11 cellular contexts compared by ENCODE assay signal in genomic region chr19:39558623-39559117, GRCh38. TPM values are rescaled to one million over a fixed set of nuclear protein-coding genes. Genes with fewer than 3 reads are reported as not detected.
DNase-seq lines count a peak whose midpoint lies in the region; ATAC-seq and TF ChIP-seq lines count a peak whose summit lies in the region.
"Had no signal": no experiment of that assay in that cellular context is flagged by ENCODE, and none has a peak within 500 bp of the region (broad histone marks: within the 10 kb centered on the region; RNA-seq: fewer than 3 reads in every experiment).

No MANE protein-coding gene starts in this region.

- 64% methylated on average over 6 of the region's 6 CpGs for WGBS in right lobe of liver (ENCODE audit: insufficient coverage, low coverage, low lambda C conversion rate, missing lambda C conversion rate)

- H3K4me1 Mint-ChIP-seq in Calu3 (ENCODE audit: low read depth, unreplicated experiment): peaks cover 22% of the 10 kb centered on the region
- H3K4me1 Mint-ChIP-seq in activated CD4-positive, alpha-beta T cell treated with anti-CD3 and anti-CD28 coated beads, Interleukin-2, amount 10 ng/mL, durations not matched to agents 24 days and 14 days: peaks cover 23% of the 10 kb centered on the region

- H3K4me1 ChIP-seq in HEK293 (ENCODE audit: control insufficient read depth, insufficient read depth, low read length) (peaks cover 31% of the 10 kb centered on the region), right lobe of liver (peaks cover 0 to 7% (median 0%) of the 10 kb centered on the region in 4 donors)

- H3K27ac ChIP-seq in HEK293 (ENCODE audit: extremely low read depth, low read depth, low read length) (no peak overlapping the region), right lobe of liver (peak overlapping the region in 2 of 3 donors; percentile 34 to 68)

- no peaks in the 10 kb centered on the region for H3K36me3 Mint-ChIP-seq in Calu3 (ENCODE audit: insufficient read depth, unreplicated experiment)
- H3K36me3 Mint-ChIP-seq in activated CD4-positive, alpha-beta T cell treated with anti-CD3 and anti-CD28 coated beads, Interleukin-2, amount 10 ng/mL, durations not matched to agents 24 days and 14 days (ENCODE audit: low read depth): no peaks in the 10 kb centered on the region

- H3K4me3 ChIP-seq in HEK293 (ENCODE audit: low read depth, low read length) (no peak overlapping the region), right lobe of liver (no peak overlapping the region)

- POLR2A ChIA-PET in HEK293 (lab: Yijun Ruan, JAX): no interaction called here

- H3K36me3 ChIP-seq in HEK293 (ENCODE audit: control insufficient read depth in 2 of 2, insufficient read depth in 1 of 2, low read length in 2 of 2): no peaks in the 10 kb centered on the region
- no peaks in the 10 kb centered on the region for H3K36me3 ChIP-seq in right lobe of liver

- CTCF ChIA-PET in Calu3 (lab: Charles Lee): no interaction called here
- CTCF ChIA-PET in HEK293 (lab: Yijun Ruan, JAX): interaction anchor here (0.7 kb wide), 1 partner anchor 1114 kb away, joined by 4 read pairs; no protein-coding TSS in a partner anchor

- intact Hi-C loops in Calu3 (cut with micrococcal nuclease; ENCODE audit: unreplicated experiment): loop anchor here (10.0 kb wide), 1 partner anchor 206 kb away; no protein-coding TSS in a partner anchor
- intact Hi-C loops in activated CD4-positive, alpha-beta T cell treated with anti-CD3 and anti-CD28 coated beads, Interleukin-2, amount 10 ng/mL, durations not matched to agents 24 days and 14 days (cut with micrococcal nuclease): loop anchor here (10.0 kb wide), 2 partner anchors 206 to 286 kb away; partner anchors contain the start of gene FBL
- intact Hi-C loops in right lobe of liver (cut with DNase I): loop anchor here in 1 of 2 donors (10.0 kb wide), 1 partner anchor 116 kb away; no protein-coding TSS in a partner anchor

- no peaks in the 10 kb centered on the region for H3K27me3 ChIP-seq in right lobe of liver

- peaks cover 8% of the 10 kb centered on the region for H3K27me3 Mint-ChIP-seq in Calu3 (ENCODE audit: unreplicated experiment)
- no peaks in the 10 kb centered on the region for H3K27me3 Mint-ChIP-seq in activated CD4-positive, alpha-beta T cell treated with anti-CD3 and anti-CD28 coated beads, Interleukin-2, amount 10 ng/mL, durations not matched to agents 24 days and 14 days

- peak overlapping the region; percentile 49 for H3K4me3 Mint-ChIP-seq in Calu3 (ENCODE audit: low read depth, unreplicated experiment)
- H3K4me3 Mint-ChIP-seq in activated CD4-positive, alpha-beta T cell treated with anti-CD3 and anti-CD28 coated beads, Interleukin-2, amount 10 ng/mL, durations not matched to agents 24 days and 14 days: peak overlapping the region; percentile 72

- DNase-seq in Calu3: no peak
- peak; percentile 74 for DNase-seq in activated CD4-positive, alpha-beta T cell treated with anti-CD3 and anti-CD28 coated beads, Interleukin-2, amount 10 ng/mL, durations not matched to agents 24 days and 14 days
- no peak for DNase-seq in right lobe of liver
- no peak for DNase-seq in NCI-H1092 (lab: John Stamatoyannopoulos, UW)
- DNase-seq: activated CD4-positive, CD25-positive, alpha-beta regulatory T cell treated with anti-CD3 and anti-CD28 coated beads, Interleukin-2, amount 50 U/mL, for 72 hours; right cardiac atrium had no signal

- BruUV-seq in Calu3 (replicated peaks; lab: Mats Ljungman, UMichigan): no TSS peak

- TF ChIP-seq POLR2A in right lobe of liver (IDR thresholded peaks at IDR 0.05): no peak

- no peaks in the 10 kb centered on the region for H3K9me3 Mint-ChIP-seq in Calu3 (ENCODE audit: low read depth, unreplicated experiment)
- H3K9me3 Mint-ChIP-seq in activated CD4-positive, alpha-beta T cell treated with anti-CD3 and anti-CD28 coated beads, Interleukin-2, amount 10 ng/mL, durations not matched to agents 24 days and 14 days: no peaks in the 10 kb centered on the region

- peak overlapping the region; percentile 4 for H3K27ac Mint-ChIP-seq in Calu3 (ENCODE audit: unreplicated experiment)
- H3K27ac Mint-ChIP-seq in activated CD4-positive, alpha-beta T cell treated with anti-CD3 and anti-CD28 coated beads, Interleukin-2, amount 10 ng/mL, durations not matched to agents 24 days and 14 days: peak overlapping the region; percentile 85

- H3K9me3 ChIP-seq in HEK293 (ENCODE audit: control insufficient read depth, insufficient read depth, low read depth, low read length) (peaks cover 2% of the 10 kb centered on the region; the same call in 1 of the 2 replicates), right lobe of liver (no peaks in the 10 kb centered on the region)

- TF ChIP-seq CTCF in Calu3 (IDR thresholded peaks at IDR 0.05; ENCODE audit: unreplicated experiment) (no peak), HEK293 (tag by site-specific recombination; IDR thresholded peaks at IDR 0.05) (no peak), right lobe of liver (IDR thresholded peaks at IDR 0.05) (no peak)

- peak; percentile 9 to 41 (median 36) for ATAC-seq in right lobe of liver
- no peak for ATAC-seq in HG02763 (IDR thresholded peaks at IDR 0.05; ENCODE audit: unreplicated experiment)
- ATAC-seq in HG02885 (IDR thresholded peaks at IDR 0.05; ENCODE audit: poor library complexity, unreplicated experiment): no peak
- ATAC-seq: right cardiac atrium, Right ventricle myocardium inferior had no signal

TF ChIP-seq in HEK293, 187 proteins besides CTCF, POLR2A, EP300 and RAD21:
- no peak for TF ChIP-seq HOXC10 (CRISPR knock-in tag; IDR thresholded peaks at IDR 0.05)
- no peak for TF ChIP-seq ZNF146 (tag by site-specific recombination; IDR thresholded peaks at IDR 0.05)
- no peak for TF ChIP-seq ZNF274 (IDR thresholded peaks at IDR 0.05; ENCODE audit: low read length)
- no peak for TF ChIP-seq ZNF274 (tag by site-specific recombination; IDR thresholded peaks at IDR 0.05; ENCODE audit: borderline replicate concordance)
- TF ChIP-seq ZNF416 (tag by site-specific recombination; IDR thresholded peaks at IDR 0.05): no peak
- TF ChIP-seq ZNF174 (tag by site-specific recombination; IDR thresholded peaks at IDR 0.05): no peak
- TF ChIP-seq ZNF704 (tag by site-specific recombination; IDR thresholded peaks at IDR 0.05): no peak
- peak; percentile 41; the same call in 1 of the 2 replicates for TF ChIP-seq ZNF600 (tag by site-specific recombination; IDR thresholded peaks at IDR 0.05)
- TF ChIP-seq ZNF394 (tag by site-specific recombination; IDR thresholded peaks at IDR 0.05; ENCODE audit: borderline replicate concordance): no peak; the same call in 1 of the 2 replicates

RNA-seq across cellular contexts. Expression of gene EID2, which starts 18.7 kb away (rescaled TPM):
- total RNA-seq in Calu3 (2022): 14.6 and 17.5 TPM in 2 replicates
- 17.2 and 17.6 TPM in 2 replicates for total RNA-seq in activated CD4-positive, alpha-beta T cell treated with anti-CD3 and anti-CD28 coated beads, Interleukin-2, amount 10 ng/mL, durations not matched to agents 24 days and 14 days
- total RNA-seq in right lobe of liver: 1 to 10 TPM; 4.3 to 7.6 (median 5.4) TPM

RNA-seq across cellular contexts. Expression of gene EID2B, which starts 26.0 kb away (rescaled TPM):
- 2.4 and 3.3 TPM in 2 replicates for total RNA-seq in Calu3 (2022)
- 3.4 and 3.6 TPM in 2 replicates for total RNA-seq in activated CD4-positive, alpha-beta T cell treated with anti-CD3 and anti-CD28 coated beads, Interleukin-2, amount 10 ng/mL, durations not matched to agents 24 days and 14 days
- total RNA-seq in right lobe of liver: under 1 TPM; 0.18 to 0.78 (median 0.46) TPM

RNA-seq across cellular contexts. Expression of gene LGALS13, which starts 43.7 kb away (rescaled TPM):
- total RNA-seq in Calu3 (2022) (not detected in 2 replicates), right lobe of liver (not detected)
- not detected in 2 replicates for total RNA-seq in activated CD4-positive, alpha-beta T cell treated with anti-CD3 and anti-CD28 coated beads, Interleukin-2, amount 10 ng/mL, durations not matched to agents 24 days and 14 days
- total RNA-seq: right cardiac atrium, Right ventricle myocardium inferior, urinary bladder had no signal

RNA-seq across cellular contexts. Expression of gene SELENOV, which starts 43.7 kb away (rescaled TPM):
- not detected in 2 replicates for total RNA-seq in Calu3 (2022)
- total RNA-seq in activated CD4-positive, alpha-beta T cell treated with anti-CD3 and anti-CD28 coated beads, Interleukin-2, amount 10 ng/mL, durations not matched to agents 24 days and 14 days: not detected in 2 replicates
- total RNA-seq in right lobe of liver: not detected
- total RNA-seq: right cardiac atrium, Right ventricle myocardium inferior had no signal

RNA-seq across cellular contexts. Expression of gene DLL3, which starts 59.9 kb away (rescaled TPM):
- total RNA-seq in Calu3 (2022) (0.19 and 0.42 TPM in 2 replicates), right lobe of liver (not detected)
- total RNA-seq in activated CD4-positive, alpha-beta T cell treated with anti-CD3 and anti-CD28 coated beads, Interleukin-2, amount 10 ng/mL, durations not matched to agents 24 days and 14 days: 2.2 TPM in 2 replicates
- total RNA-seq: right cardiac atrium, Right ventricle myocardium inferior, urinary bladder had no signal

Comparison
In these comparisons a context has a peak if more than half of its experiments do, and no peak if none do; other contexts are left out.
1. ATAC-seq: peak in right lobe of liver (4 of 4); none in HG02763 (single experiment) and HG02885 (single experiment).